Comparison of ENCODE assay signal across 31 cellular contexts in genomic region chr3:190436356-190436755, GRCh38. TPM values are rescaled to one million over a fixed set of nuclear protein-coding genes. Genes with fewer than 3 reads are reported as not detected.
"Had no signal": no experiment of that assay in that cellular context is flagged by ENCODE, and none has a peak within 500 bp of the region (broad histone marks: within the 10 kb centered on the region; RNA-seq: fewer than 3 reads in every experiment).

No MANE protein-coding gene starts in this region.

- H3K4me1 ChIP-seq: colonic mucosa, left lung, neural progenitor cell, right lobe of liver, stomach, tibial nerve, uterus had no signal

- ATAC-seq: activated CD4-positive, CD25-positive, alpha-beta regulatory T cell treated with anti-CD3 and anti-CD28 coated beads, Interleukin-2, amount 50 U/mL, for 24 hours; activated naive CD4-positive, alpha-beta T cell treated with anti-CD3 and anti-CD28 coated beads, Interleukin-2, amount 50 U/mL, for 72 hours; effector memory CD8-positive, alpha-beta T cell; esophagus mucosa; left lung; naive thymus-derived CD8-positive, alpha-beta T cell; right lobe of liver; stimulated activated memory B cell treated with anti-CD40 and anti-IgM and Interleukin-4, amounts not matched to agents 10 μg/mL and 1 μg/mL and 100 μg/mL, for 72 hours had no signal

- H3K9me3 Mint-ChIP-seq: activated CD4-positive, alpha-beta memory T cell treated with anti-CD3 and anti-CD28 coated beads, Interleukin-2, amount 10 ng/mL, durations not matched to agents 7 days and 5 days; central memory CD8-positive, alpha-beta T cell; effector memory CD8-positive, alpha-beta T cell had no signal

- H3K27me3 ChIP-seq: brain microvascular endothelial cell, colonic mucosa, left lung, neural progenitor cell, right lobe of liver, stomach, suprapubic skin, tibial nerve, uterus had no signal

- H3K9ac ChIP-seq: neural progenitor cell had no signal

- H3K36me3 ChIP-seq: brain microvascular endothelial cell, colonic mucosa, left lung, neural progenitor cell, right lobe of liver, stomach, suprapubic skin, tibial nerve, uterus had no signal

- H3K9me3 ChIP-seq: colonic mucosa, left lung, right lobe of liver, stomach, suprapubic skin, tibial nerve, uterus had no signal

- H3K36me3 Mint-ChIP-seq: activated naive CD4-positive, alpha-beta T cell treated with anti-CD3 and anti-CD28 coated beads, Interleukin-2, amount 50 U/mL, for 72 hours; neural progenitor cell; stimulated activated memory B cell treated with anti-CD40 and anti-IgM and Interleukin-4, amounts not matched to agents 10 μg/mL and 1 μg/mL and 100 μg/mL, for 72 hours had no signal

- H3K4me3 ChIP-seq: colonic mucosa, dorsolateral prefrontal cortex, left lung, lung, neural progenitor cell, right lobe of liver, stomach, suprapubic skin, tibial nerve, uterus had no signal

- H3K4me2 ChIP-seq: neural progenitor cell had no signal

- DNase-seq: activated CD4-positive, alpha-beta memory T cell treated with anti-CD3 and anti-CD28 coated beads, Interleukin-2, amount 10 ng/mL, durations not matched to agents 7 days and 5 days; activated CD4-positive, alpha-beta T cell treated with anti-CD3 and anti-CD28 coated beads, Interleukin-2, amount 10 ng/mL, durations not matched to agents 24 days and 14 days; aorta; brain microvascular endothelial cell; colonic mucosa; dorsolateral prefrontal cortex; effector memory CD8-positive, alpha-beta T cell; foreskin melanocyte; glutamatergic neuron; hippocampal formation; left lung; naive thymus-derived CD8-positive, alpha-beta T cell; posterior cingulate gyrus; right lobe of liver; small intestine; stimulated activated CD4-positive, alpha-beta T cell treated with anti-CD3 and anti-CD28 coated beads, Interleukin-2, amount 100 ng/mL, for 24 hours; stomach; uterus had no signal

- H3K4me1 Mint-ChIP-seq: central memory CD8-positive, alpha-beta T cell; naive thymus-derived CD8-positive, alpha-beta T cell; neural progenitor cell had no signal

- H3K27ac Mint-ChIP-seq: activated CD4-positive, alpha-beta memory T cell treated with anti-CD3 and anti-CD28 coated beads, Interleukin-2, amount 10 ng/mL, durations not matched to agents 7 days and 5 days; activated CD4-positive, alpha-beta T cell treated with anti-CD3 and anti-CD28 coated beads, Interleukin-2, amount 10 ng/mL, durations not matched to agents 24 days and 14 days; activated naive CD4-positive, alpha-beta T cell treated with anti-CD3 and anti-CD28 coated beads, Interleukin-2, amount 50 U/mL, for 72 hours; effector memory CD8-positive, alpha-beta T cell; naive thymus-derived CD8-positive, alpha-beta T cell; neural progenitor cell; stimulated activated memory B cell treated with anti-CD40 and anti-IgM and Interleukin-4, amounts not matched to agents 10 μg/mL and 1 μg/mL and 100 μg/mL, for 72 hours had no signal

- H2AFZ ChIP-seq: neural progenitor cell had no signal

- H3K4me3 Mint-ChIP-seq: activated CD4-positive, alpha-beta memory T cell treated with anti-CD3 and anti-CD28 coated beads, Interleukin-2, amount 10 ng/mL, durations not matched to agents 7 days and 5 days; activated CD4-positive, alpha-beta T cell treated with anti-CD3 and anti-CD28 coated beads, Interleukin-2, amount 10 ng/mL, durations not matched to agents 24 days and 14 days; central memory CD8-positive, alpha-beta T cell; effector memory CD8-positive, alpha-beta T cell; naive thymus-derived CD8-positive, alpha-beta T cell; neural progenitor cell; stimulated activated memory B cell treated with anti-CD40 and anti-IgM and Interleukin-4, amounts not matched to agents 10 μg/mL and 1 μg/mL and 100 μg/mL, for 72 hours had no signal

- H3K27me3 Mint-ChIP-seq: stimulated activated memory B cell treated with anti-CD40 and anti-IgM and Interleukin-4, amounts not matched to agents 10 μg/mL and 1 μg/mL and 100 μg/mL, for 72 hours had no signal

- H3K27ac ChIP-seq: brain microvascular endothelial cell, colonic mucosa, dorsolateral prefrontal cortex, left lung, neural progenitor cell, right lobe of liver, stomach, suprapubic skin, tibial nerve, uterus, VCaP had no signal

RNA-seq across cellular contexts. Expression of gene TMEM207, which starts 13.3 kb away (rescaled TPM):
- total RNA-seq: activated CD4-positive, alpha-beta memory T cell treated with anti-CD3 and anti-CD28 coated beads, Interleukin-2, amount 10 ng/mL, durations not matched to agents 7 days and 5 days; activated CD4-positive, alpha-beta T cell treated with anti-CD3 and anti-CD28 coated beads, Interleukin-2, amount 10 ng/mL, durations not matched to agents 24 days and 14 days; activated naive CD4-positive, alpha-beta T cell treated with anti-CD3 and anti-CD28 coated beads, Interleukin-2, amount 50 U/mL, for 72 hours; aorta; colonic mucosa; dorsolateral prefrontal cortex; endothelial cell of umbilical vein; esophagus mucosa; left lung; lung; naive thymus-derived CD8-positive, alpha-beta T cell; omental fat pad; right lobe of liver; stomach; suprapubic skin; tibial nerve; uterus had no signal
- polyA plus RNA-seq: adipose tissue; aorta; endothelial cell of umbilical vein; lung; naive thymus-derived CD8-positive, alpha-beta T cell; small intestine; stomach had no signal

RNA-seq across cellular contexts. Expression of gene CLDN16, which starts 48.4 kb away (rescaled TPM):
- total RNA-seq: activated CD4-positive, alpha-beta memory T cell treated with anti-CD3 and anti-CD28 coated beads, Interleukin-2, amount 10 ng/mL, durations not matched to agents 7 days and 5 days; activated CD4-positive, alpha-beta T cell treated with anti-CD3 and anti-CD28 coated beads, Interleukin-2, amount 10 ng/mL, durations not matched to agents 24 days and 14 days; activated naive CD4-positive, alpha-beta T cell treated with anti-CD3 and anti-CD28 coated beads, Interleukin-2, amount 50 U/mL, for 72 hours; aorta; colonic mucosa; endothelial cell of umbilical vein; naive thymus-derived CD8-positive, alpha-beta T cell had no signal
- polyA plus RNA-seq: aorta; naive thymus-derived CD8-positive, alpha-beta T cell; small intestine had no signal
